In the genomic region with DNA sequence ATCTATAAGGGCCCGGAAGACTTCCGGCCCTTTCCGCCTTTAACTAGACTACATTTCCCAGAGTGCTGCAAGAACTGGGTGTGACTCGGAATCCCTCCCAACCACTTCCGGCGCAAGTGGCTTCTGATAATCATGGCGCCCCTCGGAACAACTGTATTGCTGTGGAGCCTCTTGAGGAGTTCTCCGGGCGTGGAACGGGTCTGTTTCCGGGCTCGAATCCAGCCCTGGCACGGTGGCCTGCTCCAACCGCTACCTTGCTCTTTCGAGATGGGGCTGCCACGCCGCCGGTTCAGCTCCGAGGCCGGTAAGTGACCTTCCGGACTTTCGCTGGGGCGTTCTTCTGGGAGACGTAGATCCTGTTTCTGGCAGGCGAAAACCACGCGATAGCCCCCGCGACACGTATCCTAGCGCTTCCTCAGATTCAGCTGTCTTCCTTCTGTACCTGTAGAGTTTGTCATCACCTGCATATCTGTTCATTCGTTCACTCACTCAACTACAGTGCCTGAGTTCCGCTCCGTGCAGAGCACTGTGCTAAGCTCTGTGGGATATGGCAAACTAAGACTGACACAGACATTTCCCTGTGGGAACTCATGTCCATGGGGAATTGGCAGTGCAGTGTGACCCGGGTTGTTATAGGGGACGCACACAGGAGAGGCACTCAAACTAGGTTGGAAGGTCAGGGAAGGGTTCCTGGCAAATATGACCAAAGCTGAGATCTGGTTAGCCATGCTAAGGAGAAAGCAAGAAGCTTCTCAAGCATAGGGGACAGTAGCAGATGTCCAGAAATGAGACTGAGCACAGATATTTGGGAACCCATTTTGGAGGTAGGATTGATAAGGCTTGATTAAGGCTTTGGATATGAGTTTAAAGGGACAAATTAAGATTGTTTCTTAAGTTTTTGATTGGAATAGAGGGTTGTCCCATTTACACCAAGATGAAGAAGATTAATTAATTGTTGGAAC, we compare ENCODE assay signal across 1 cellular context.
A peak's percentile ranks its signal among the peaks of the same experiment; 100 is the strongest.
TF ChIP-seq lines count a peak whose summit lies in the region.

Gene MRPS22 (plus strand): TSS at position 126 of the 962 bp plus-strand sequence. CDS start 7 bp downstream, at position 133.

TF ChIP-seq in HepG2, 621 proteins besides CTCF, POLR2A, EP300 and RAD21 (continued from another document and continues in another):
- no peak for TF ChIP-seq ZNF543 (CRISPR knock-in tag; IDR thresholded peaks at IDR 0.05)
- TF ChIP-seq, protein P1, sequence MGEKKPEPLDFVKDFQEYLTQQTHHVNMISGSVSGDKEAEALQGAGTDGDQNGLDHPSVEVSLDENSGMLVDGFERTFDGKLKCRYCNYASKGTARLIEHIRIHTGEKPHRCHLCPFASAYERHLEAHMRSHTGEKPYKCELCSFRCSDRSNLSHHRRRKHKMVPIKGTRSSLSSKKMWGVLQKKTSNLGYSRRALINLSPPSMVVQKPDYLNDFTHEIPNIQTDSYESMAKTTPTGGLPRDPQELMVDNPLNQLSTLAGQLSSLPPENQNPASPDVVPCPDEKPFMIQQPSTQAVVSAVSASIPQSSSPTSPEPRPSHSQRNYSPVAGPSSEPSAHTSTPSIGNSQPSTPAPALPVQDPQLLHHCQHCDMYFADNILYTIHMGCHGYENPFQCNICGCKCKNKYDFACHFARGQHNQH (CRISPR knock-in tag; IDR thresholded peaks at IDR 0.05), result peak; percentile 12
- TF ChIP-seq, protein P2, sequence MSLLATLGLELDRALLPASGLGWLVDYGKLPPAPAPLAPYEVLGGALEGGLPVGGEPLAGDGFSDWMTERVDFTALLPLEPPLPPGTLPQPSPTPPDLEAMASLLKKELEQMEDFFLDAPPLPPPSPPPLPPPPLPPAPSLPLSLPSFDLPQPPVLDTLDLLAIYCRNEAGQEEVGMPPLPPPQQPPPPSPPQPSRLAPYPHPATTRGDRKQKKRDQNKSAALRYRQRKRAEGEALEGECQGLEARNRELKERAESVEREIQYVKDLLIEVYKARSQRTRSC (CRISPR knock-in tag; IDR thresholded peaks at IDR 0.05; ENCODE audit: low read depth), result no peak
- no peak for TF ChIP-seq ZSCAN29 (CRISPR knock-in tag; conservative IDR thresholded peaks at IDR 0.05)
- no peak for TF ChIP-seq TRIM24 (CRISPR knock-in tag; IDR thresholded peaks at IDR 0.05)
- no peak for TF ChIP-seq PRPF4 (IDR thresholded peaks at IDR 0.05; ENCODE audit: low read depth, low read length, poor library complexity, severe bottlenecking)
- TF ChIP-seq ZNF276 (CRISPR knock-in tag; IDR thresholded peaks at IDR 0.05; ENCODE audit: low read depth), result no peak
- no peak for TF ChIP-seq ZNF546 (CRISPR knock-in tag; conservative IDR thresholded peaks at IDR 0.05)
- no peak for TF ChIP-seq ZNF672 (CRISPR knock-in tag; IDR thresholded peaks at IDR 0.05)
- no peak for TF ChIP-seq TRIM22 (IDR thresholded peaks at IDR 0.05)
- no peak for TF ChIP-seq NAIF1 (CRISPR knock-in tag; IDR thresholded peaks at IDR 0.05; ENCODE audit: borderline replicate concordance)
- TF ChIP-seq ZNF10 (CRISPR knock-in tag; IDR thresholded peaks at IDR 0.05; ENCODE audit: borderline replicate concordance, low read depth), result no peak
- TF ChIP-seq ZNF883 (CRISPR knock-in tag; IDR thresholded peaks at IDR 0.05; ENCODE audit: not compliant biosample characterization), result peak; percentile 28
- TF ChIP-seq BRF2 (CRISPR knock-in tag; IDR thresholded peaks at IDR 0.05), result no peak
- TF ChIP-seq ZNF468 (CRISPR knock-in tag; IDR thresholded peaks at IDR 0.05), result no peak
- TF ChIP-seq, protein P3, sequence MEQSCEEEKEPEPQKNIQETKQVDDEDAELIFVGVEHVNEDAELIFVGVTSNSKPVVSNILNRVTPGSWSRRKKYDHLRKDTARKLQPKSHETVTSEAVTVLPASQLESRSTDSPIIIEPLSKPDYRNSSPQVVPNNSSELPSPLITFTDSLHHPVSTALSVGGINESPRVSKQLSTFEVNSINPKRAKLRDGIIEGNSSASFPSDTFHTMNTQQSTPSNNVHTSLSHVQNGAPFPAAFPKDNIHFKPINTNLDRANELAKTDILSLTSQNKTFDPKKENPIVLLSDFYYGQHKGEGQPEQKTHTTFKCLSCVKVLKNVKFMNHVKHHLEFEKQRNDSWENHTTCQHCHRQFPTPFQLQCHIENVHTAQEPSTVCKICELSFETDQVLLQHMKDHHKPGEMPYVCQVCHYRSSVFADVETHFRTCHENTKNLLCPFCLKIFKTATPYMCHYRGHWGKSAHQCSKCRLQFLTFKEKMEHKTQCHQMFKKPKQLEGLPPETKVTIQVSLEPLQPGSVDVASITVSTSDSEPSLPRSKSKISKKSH (CRISPR knock-in tag; IDR thresholded peaks at IDR 0.05; ENCODE audit: borderline replicate concordance), result no peak
- no peak for TF ChIP-seq CC2D1A (CRISPR knock-in tag; IDR thresholded peaks at IDR 0.05)
- TF ChIP-seq, protein P4, sequence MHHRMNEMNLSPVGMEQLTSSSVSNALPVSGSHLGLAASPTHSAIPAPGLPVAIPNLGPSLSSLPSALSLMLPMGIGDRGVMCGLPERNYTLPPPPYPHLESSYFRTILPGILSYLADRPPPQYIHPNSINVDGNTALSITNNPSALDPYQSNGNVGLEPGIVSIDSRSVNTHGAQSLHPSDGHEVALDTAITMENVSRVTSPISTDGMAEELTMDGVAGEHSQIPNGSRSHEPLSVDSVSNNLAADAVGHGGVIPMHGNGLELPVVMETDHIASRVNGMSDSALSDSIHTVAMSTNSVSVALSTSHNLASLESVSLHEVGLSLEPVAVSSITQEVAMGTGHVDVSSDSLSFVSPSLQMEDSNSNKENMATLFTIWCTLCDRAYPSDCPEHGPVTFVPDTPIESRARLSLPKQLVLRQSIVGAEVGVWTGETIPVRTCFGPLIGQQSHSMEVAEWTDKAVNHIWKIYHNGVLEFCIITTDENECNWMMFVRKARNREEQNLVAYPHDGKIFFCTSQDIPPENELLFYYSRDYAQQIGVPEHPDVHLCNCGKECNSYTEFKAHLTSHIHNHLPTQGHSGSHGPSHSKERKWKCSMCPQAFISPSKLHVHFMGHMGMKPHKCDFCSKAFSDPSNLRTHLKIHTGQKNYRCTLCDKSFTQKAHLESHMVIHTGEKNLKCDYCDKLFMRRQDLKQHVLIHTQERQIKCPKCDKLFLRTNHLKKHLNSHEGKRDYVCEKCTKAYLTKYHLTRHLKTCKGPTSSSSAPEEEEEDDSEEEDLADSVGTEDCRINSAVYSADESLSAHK (CRISPR knock-in tag; IDR thresholded peaks at IDR 0.05; ENCODE audit: borderline replicate concordance), result no peak
- no peak; the same call in 1 of the 2 replicates for TF ChIP-seq ZBTB38 (CRISPR knock-in tag; IDR thresholded peaks at IDR 0.05)
- no peak for TF ChIP-seq PRMT3 (CRISPR knock-in tag; IDR thresholded peaks at IDR 0.05; ENCODE audit: borderline replicate concordance, low read depth)
- TF ChIP-seq ZBTB7A (CRISPR knock-in tag; IDR thresholded peaks at IDR 0.05), result no peak; the same call in 1 of the 2 replicates
- TF ChIP-seq DRAP1 (CRISPR knock-in tag; IDR thresholded peaks at IDR 0.05), result peak; percentile 57
- no peak for TF ChIP-seq ZNF296 (CRISPR knock-in tag; conservative IDR thresholded peaks at IDR 0.05)
- no peak for TF ChIP-seq ZNF205 (CRISPR knock-in tag; IDR thresholded peaks at IDR 0.05)
- no peak for TF ChIP-seq DPF2 (CRISPR knock-in tag; IDR thresholded peaks at IDR 0.05; ENCODE audit: borderline replicate concordance, low read depth)
- TF ChIP-seq, protein P5, sequence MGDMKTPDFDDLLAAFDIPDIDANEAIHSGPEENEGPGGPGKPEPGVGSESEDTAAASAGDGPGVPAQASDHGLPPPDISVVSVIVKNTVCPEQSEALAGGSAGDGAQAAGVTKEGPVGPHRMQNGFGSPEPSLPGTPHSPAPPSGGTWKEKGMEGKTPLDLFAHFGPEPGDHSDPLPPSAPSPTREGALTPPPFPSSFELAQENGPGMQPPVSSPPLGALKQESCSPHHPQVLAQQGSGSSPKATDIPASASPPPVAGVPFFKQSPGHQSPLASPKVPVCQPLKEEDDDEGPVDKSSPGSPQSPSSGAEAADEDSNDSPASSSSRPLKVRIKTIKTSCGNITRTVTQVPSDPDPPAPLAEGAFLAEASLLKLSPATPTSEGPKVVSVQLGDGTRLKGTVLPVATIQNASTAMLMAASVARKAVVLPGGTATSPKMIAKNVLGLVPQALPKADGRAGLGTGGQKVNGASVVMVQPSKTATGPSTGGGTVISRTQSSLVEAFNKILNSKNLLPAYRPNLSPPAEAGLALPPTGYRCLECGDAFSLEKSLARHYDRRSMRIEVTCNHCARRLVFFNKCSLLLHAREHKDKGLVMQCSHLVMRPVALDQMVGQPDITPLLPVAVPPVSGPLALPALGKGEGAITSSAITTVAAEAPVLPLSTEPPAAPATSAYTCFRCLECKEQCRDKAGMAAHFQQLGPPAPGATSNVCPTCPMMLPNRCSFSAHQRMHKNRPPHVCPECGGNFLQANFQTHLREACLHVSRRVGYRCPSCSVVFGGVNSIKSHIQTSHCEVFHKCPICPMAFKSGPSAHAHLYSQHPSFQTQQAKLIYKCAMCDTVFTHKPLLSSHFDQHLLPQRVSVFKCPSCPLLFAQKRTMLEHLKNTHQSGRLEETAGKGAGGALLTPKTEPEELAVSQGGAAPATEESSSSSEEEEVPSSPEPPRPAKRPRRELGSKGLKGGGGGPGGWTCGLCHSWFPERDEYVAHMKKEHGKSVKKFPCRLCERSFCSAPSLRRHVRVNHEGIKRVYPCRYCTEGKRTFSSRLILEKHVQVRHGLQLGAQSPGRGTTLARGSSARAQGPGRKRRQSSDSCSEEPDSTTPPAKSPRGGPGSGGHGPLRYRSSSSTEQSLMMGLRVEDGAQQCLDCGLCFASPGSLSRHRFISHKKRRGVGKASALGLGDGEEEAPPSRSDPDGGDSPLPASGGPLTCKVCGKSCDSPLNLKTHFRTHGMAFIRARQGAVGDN (CRISPR knock-in tag; IDR thresholded peaks at IDR 0.05), result peak; percentile 78
- no peak for TF ChIP-seq MIER3 (CRISPR knock-in tag; IDR thresholded peaks at IDR 0.05; ENCODE audit: borderline replicate concordance)
- TF ChIP-seq ZNF567 (CRISPR knock-in tag; IDR thresholded peaks at IDR 0.05; ENCODE audit: borderline replicate concordance), result no peak
- TF ChIP-seq, protein P6, sequence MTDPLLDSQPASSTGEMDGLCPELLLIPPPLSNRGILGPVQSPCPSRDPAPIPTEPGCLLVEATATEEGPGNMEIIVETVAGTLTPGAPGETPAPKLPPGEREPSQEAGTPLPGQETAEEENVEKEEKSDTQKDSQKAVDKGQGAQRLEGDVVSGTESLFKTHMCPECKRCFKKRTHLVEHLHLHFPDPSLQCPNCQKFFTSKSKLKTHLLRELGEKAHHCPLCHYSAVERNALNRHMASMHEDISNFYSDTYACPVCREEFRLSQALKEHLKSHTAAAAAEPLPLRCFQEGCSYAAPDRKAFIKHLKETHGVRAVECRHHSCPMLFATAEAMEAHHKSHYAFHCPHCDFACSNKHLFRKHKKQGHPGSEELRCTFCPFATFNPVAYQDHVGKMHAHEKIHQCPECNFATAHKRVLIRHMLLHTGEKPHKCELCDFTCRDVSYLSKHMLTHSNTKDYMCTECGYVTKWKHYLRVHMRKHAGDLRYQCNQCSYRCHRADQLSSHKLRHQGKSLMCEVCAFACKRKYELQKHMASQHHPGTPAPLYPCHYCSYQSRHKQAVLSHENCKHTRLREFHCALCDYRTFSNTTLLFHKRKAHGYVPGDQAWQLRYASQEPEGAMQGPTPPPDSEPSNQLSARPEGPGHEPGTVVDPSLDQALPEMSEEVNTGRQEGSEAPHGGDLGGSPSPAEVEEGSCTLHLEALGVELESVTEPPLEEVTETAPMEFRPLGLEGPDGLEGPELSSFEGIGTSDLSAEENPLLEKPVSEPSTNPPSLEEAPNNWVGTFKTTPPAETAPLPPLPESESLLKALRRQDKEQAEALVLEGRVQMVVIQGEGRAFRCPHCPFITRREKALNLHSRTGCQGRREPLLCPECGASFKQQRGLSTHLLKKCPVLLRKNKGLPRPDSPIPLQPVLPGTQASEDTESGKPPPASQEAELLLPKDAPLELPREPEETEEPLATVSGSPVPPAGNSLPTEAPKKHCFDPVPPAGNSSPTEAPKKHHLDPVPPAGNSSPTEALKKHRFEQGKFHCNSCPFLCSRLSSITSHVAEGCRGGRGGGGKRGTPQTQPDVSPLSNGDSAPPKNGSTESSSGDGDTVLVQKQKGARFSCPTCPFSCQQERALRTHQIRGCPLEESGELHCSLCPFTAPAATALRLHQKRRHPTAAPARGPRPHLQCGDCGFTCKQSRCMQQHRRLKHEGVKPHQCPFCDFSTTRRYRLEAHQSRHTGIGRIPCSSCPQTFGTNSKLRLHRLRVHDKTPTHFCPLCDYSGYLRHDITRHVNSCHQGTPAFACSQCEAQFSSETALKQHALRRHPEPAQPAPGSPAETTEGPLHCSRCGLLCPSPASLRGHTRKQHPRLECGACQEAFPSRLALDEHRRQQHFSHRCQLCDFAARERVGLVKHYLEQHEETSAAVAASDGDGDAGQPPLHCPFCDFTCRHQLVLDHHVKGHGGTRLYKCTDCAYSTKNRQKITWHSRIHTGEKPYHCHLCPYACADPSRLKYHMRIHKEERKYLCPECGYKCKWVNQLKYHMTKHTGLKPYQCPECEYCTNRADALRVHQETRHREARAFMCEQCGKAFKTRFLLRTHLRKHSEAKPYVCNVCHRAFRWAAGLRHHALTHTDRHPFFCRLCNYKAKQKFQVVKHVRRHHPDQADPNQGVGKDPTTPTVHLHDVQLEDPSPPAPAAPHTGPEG (CRISPR knock-in tag; IDR thresholded peaks at IDR 0.05), result peak; percentile 53; the same call in 1 of the 2 replicates
- TF ChIP-seq ZNF431 (CRISPR knock-in tag; IDR thresholded peaks at IDR 0.05; ENCODE audit: borderline replicate concordance, low read depth), result no peak
